In the genomic region with DNA sequence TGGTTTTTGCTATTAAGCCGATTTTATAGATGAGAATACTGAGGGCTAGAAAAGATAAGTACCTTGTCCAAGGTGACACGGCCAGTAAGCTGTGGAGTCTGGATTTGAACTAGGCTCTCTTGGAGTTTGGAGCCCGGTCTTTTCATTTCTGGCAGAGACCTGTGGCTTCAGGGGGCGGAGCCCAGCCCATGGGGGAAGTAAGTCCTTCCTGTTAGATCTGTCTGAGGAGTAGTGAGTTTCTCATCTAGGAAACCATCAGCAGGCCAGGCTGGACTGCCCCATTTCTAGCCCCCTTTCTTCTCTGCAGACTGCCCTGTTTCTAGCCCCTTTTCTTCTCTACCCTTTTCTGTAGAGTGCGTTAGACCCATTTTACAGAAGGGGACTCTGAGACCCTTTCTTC, we compare ENCODE assay signal across 8 cellular contexts. TPM values are rescaled to one million over a fixed set of nuclear protein-coding genes. Genes with fewer than 3 reads are reported as not detected.
DNase-seq lines count a peak whose midpoint lies in the region; ATAC-seq and TF ChIP-seq lines count a peak whose summit lies in the region.

No MANE protein-coding gene starts in this region.

- H3K4me3 Mint-ChIP-seq in type B pancreatic cell = peak overlapping the region; percentile 65
- H3K4me3 Mint-ChIP-seq in progenitor cell of endocrine pancreas (ENCODE audit: low read depth) = no peak overlapping the region

- H3K27ac ChIP-seq in right atrium auricular region (no peak overlapping the region), gastroesophageal sphincter (peak overlapping the region in 3 of 4 donors; percentile 87 to 88 (median 87))

- no peak for TF ChIP-seq POLR2A in gastroesophageal sphincter (IDR thresholded peaks at IDR 0.05)

- H3K27ac Mint-ChIP-seq in type B pancreatic cell = no peak overlapping the region
- no peak overlapping the region for H3K27ac Mint-ChIP-seq in progenitor cell of endocrine pancreas

- H3K36me3 ChIP-seq in right atrium auricular region (no peaks in the 10 kb centered on the region), gastroesophageal sphincter (no peaks in the 10 kb centered on the region)

- WGBS in gastroesophageal sphincter (ENCODE audit: low coverage in 1 of 2), 2 donors = 77 to 92% methylated on average over 4 to 5 of the region's 5 CpGs

- no peak for TF ChIP-seq EP300 in gastroesophageal sphincter (IDR thresholded peaks at IDR 0.05)

- TF ChIP-seq CTCF in right atrium auricular region (IDR thresholded peaks at IDR 0.05) = no peak
- TF ChIP-seq CTCF in gastroesophageal sphincter (IDR thresholded peaks at IDR 0.05) = no peak
- no peak for TF ChIP-seq CTCF in type B pancreatic cell (conservative IDR thresholded peaks at IDR 0.05)
- TF ChIP-seq CTCF in progenitor cell of endocrine pancreas (IDR thresholded peaks at IDR 0.05; ENCODE audit: unreplicated experiment) = no peak

- H3K36me3 Mint-ChIP-seq in type B pancreatic cell (no peaks in the 10 kb centered on the region), progenitor cell of endocrine pancreas (ENCODE audit: insufficient read depth) (no peaks in the 10 kb centered on the region)

- peaks cover 63% of the 10 kb centered on the region for H3K27me3 Mint-ChIP-seq in type B pancreatic cell
- peaks cover 53% of the 10 kb centered on the region for H3K27me3 Mint-ChIP-seq in progenitor cell of endocrine pancreas

- H3K4me3 ChIP-seq in right atrium auricular region (peak overlapping the region in 1 of 2 donors; percentile 50), gastroesophageal sphincter (peak overlapping the region in 1 of 2 donors; percentile 69)

- H3K4me1 ChIP-seq in right atrium auricular region (peaks cover 0 to 19% of the 10 kb centered on the region in 2 donors), gastroesophageal sphincter (peaks cover 2 to 70% (median 29%) of the 10 kb centered on the region in 3 donors)

- H3K27me3 ChIP-seq in right atrium auricular region (no peaks in the 10 kb centered on the region), gastroesophageal sphincter (no peaks in the 10 kb centered on the region)

- no peaks in the 10 kb centered on the region for H3K4me1 Mint-ChIP-seq in type B pancreatic cell (ENCODE audit: unreplicated experiment)
- peaks cover 2% of the 10 kb centered on the region for H3K4me1 Mint-ChIP-seq in progenitor cell of endocrine pancreas (ENCODE audit: low read depth)

- DNase-seq in Right ventricle myocardium inferior (ENCODE audit: missing footprints) = peak; percentile 79
- DNase-seq in right atrium auricular region (ENCODE audit: low spot score) = no peak
- DNase-seq in OCI-M1 (lab: John Stamatoyannopoulos, UW) = peak; percentile 84
- DNase-seq in type B pancreatic cell (ENCODE audit: extremely low spot score, unreplicated experiment) = no peak
- DNase-seq in progenitor cell of endocrine pancreas (ENCODE audit: low spot score, unreplicated experiment) = no peak
- no peak for DNase-seq in HT-29 (ENCODE audit: low spot score)

- ATAC-seq in Right ventricle myocardium inferior (no peak), gastroesophageal sphincter (no peak), HG03045 (IDR thresholded peaks at IDR 0.05; ENCODE audit: unreplicated experiment) (no peak)

- no peaks in the 10 kb centered on the region for H3K9me3 ChIP-seq in right atrium auricular region
- no peaks in the 10 kb centered on the region for H3K9me3 ChIP-seq in gastroesophageal sphincter

- intact Hi-C loops in Right ventricle myocardium inferior (cut with DNase I) = no loop called here

- H3K9me3 Mint-ChIP-seq in type B pancreatic cell = no peaks in the 10 kb centered on the region
- H3K9me3 Mint-ChIP-seq in progenitor cell of endocrine pancreas (ENCODE audit: low read depth) = no peaks in the 10 kb centered on the region

RNA-seq across cellular contexts. Expression of gene PTGS1, which starts 0.5 kb away (rescaled TPM):
- total RNA-seq in Right ventricle myocardium inferior (4.0 TPM), right atrium auricular region (10 to 100 TPM; 14.6 to 46.0 TPM), gastroesophageal sphincter (100 to 1,000 TPM in 1 of 4 donors, 10 to 100 TPM in 3; 15.8 to 154 (median 46.4) TPM), type B pancreatic cell (ENCODE audit: low replicate concordance) (1.1 and 1.7 TPM in 2 replicates), progenitor cell of endocrine pancreas (0.07 and 0.22 TPM in 2 replicates)
- 2.1 and 3.9 TPM in 2 replicates for total RNA-seq in HT-29 (2014; rRNA removed; shearing (Covaris generic))

Comparison
In these comparisons a context has a peak if more than half of its experiments do, and no peak if none do; other contexts are left out.
1. DNase-seq: peak in Right ventricle myocardium inferior (single experiment) and OCI-M1 (single experiment); none in right atrium auricular region (single experiment), type B pancreatic cell (single experiment), progenitor cell of endocrine pancreas (single experiment) and HT-29 (single experiment).
2. H3K27ac ChIP-seq: peak in gastroesophageal sphincter (3 of 4); none in right atrium auricular region (0 of 2).